8 cellular contexts compared by ENCODE assay signal in the genomic region with DNA sequence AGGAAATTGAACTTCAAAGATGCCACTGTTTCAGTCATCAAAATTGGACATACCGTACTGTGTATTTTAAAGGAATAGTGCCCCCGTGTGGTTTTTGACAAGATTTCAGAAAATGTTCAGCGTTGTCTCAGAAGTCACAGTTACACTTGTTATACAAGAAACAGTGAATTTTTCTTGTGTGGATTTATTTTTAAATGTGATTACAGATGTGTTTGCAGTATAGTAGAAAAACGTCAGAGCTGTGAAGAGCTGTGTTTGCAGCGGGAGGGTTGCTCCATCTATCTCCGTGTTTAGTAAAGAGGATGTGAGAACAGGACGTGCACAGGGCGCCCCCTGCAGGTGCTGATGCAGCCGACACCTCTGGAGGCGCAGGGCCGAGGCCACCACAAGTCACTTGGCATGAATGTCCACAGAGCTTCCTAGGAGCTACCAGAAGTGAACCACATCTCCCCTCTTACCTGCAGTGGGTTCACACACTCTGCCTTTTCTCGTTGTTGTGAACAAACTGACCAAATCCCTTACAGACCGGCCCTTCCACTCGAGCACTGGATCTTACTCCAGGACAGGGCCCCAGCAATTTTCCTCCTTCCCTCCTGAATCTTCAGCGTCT.
DNase-seq lines count a peak whose midpoint lies in the region; ATAC-seq and TF ChIP-seq lines count a peak whose summit lies in the region.

No MANE protein-coding gene starts in this region.

- H3K9ac ChIP-seq in HCT116 (ENCODE audit: low read length), result no peak overlapping the region

- no peaks in the 10 kb centered on the region for H3K9me2 ChIP-seq in HCT116 (ENCODE audit: insufficient read depth)

- CTCF ChIA-PET in HCT116 (lab: Charles Lee), result interaction anchor here (0.6 to 2.1 kb wide), 19 partner anchors 8 to 787 kb away, joined by 3 to 15 read pairs (median 4); no protein-coding TSS in a partner anchor

- peak; percentile 94 for ATAC-seq in HCT116

- peak overlapping the region; percentile 81 for H2AFZ ChIP-seq in HCT116 (ENCODE audit: low read depth, low read length, poor library complexity, severe bottlenecking)

- no peaks in the 10 kb centered on the region for H3K79me2 ChIP-seq in HCT116 (ENCODE audit: insufficient read depth, low read length)

- RAD21 ChIA-PET in HCT116 (lab: Charles Lee; ENCODE audit: low non-redundant PET in 1 of 2, low total read pairs in 2 of 2, uncharacterized antibody in 2 of 2, unreplicated experiment in 2 of 2), result no interaction called here

- H3K4me1 ChIP-seq in HCT116 (ENCODE audit: control insufficient read depth in 1 of 2, insufficient read depth in 2 of 2, low read length in 2 of 2), result peaks cover 6 to 25% of the 10 kb centered on the region in 2 experiments
- H3K4me1 ChIP-seq in SJCRH30, result no peaks in the 10 kb centered on the region
- H3K4me1 ChIP-seq in ovary (ENCODE audit: insufficient read depth), result no peaks in the 10 kb centered on the region
- no peaks in the 10 kb centered on the region for H3K4me1 ChIP-seq in thyroid gland

- no peaks in the 10 kb centered on the region for H3K9me3 ChIP-seq in HCT116 (ENCODE audit: control insufficient read depth in 1 of 2, insufficient read depth in 1 of 2, low read depth in 1 of 2, low read length in 2 of 2)
- H3K9me3 ChIP-seq in MG63, result no peaks in the 10 kb centered on the region
- H3K9me3 ChIP-seq in SJCRH30 (replicated peaks), result no peaks in the 10 kb centered on the region
- H3K9me3 ChIP-seq in ovary, result no peaks in the 10 kb centered on the region
- H3K9me3 ChIP-seq in thyroid gland, result no peaks in the 10 kb centered on the region

- H3K36me3 ChIP-seq in HCT116 (ENCODE audit: control insufficient read depth in 1 of 2, insufficient read depth in 2 of 2, low read length in 2 of 2) (no peaks in the 10 kb centered on the region), MG63 (no peaks in the 10 kb centered on the region), SJCRH30 (no peaks in the 10 kb centered on the region), ovary (no peaks in the 10 kb centered on the region), thyroid gland (no peaks in the 10 kb centered on the region)

- DNase-seq in GM03348 (ENCODE audit: low spot score) (peak; percentile 83), HCT116 (ENCODE audit: low read depth, low spot score) (peak; percentile 65), MG63 (peak; percentile 60), SJCRH30 (peak; percentile 75 to 88), germinal center (ENCODE audit: low spot score) (peak; percentile 56), ovary (peak; percentile 52 to 82 (median 69)), thyroid gland (peak; percentile 75 to 81)
- DNase-seq in activated gamma-delta T cell treated with anti-CD3 and anti-CD28 coated beads, Interleukin-2, amount 50 U/mL, for 16 hours (ENCODE audit: low read depth), result peak; percentile 70

- POLR2A ChIA-PET in HCT116 (lab: Charles Lee), result no interaction called here

- H3K4me3 ChIP-seq in HCT116 (replicated peaks in 1 of 2; ENCODE audit: low read depth in 1 of 2, low read length in 2 of 2), result peak overlapping the region in 1 of 2 experiments; percentile 46; a peak in 2 of 4 replicates
- H3K4me3 ChIP-seq in MG63, result peak overlapping the region; percentile 22
- H3K4me3 ChIP-seq in SJCRH30, result peak overlapping the region; percentile 45
- peak overlapping the region; percentile 25 for H3K4me3 ChIP-seq in ovary
- no peak overlapping the region for H3K4me3 ChIP-seq in thyroid gland (replicated peaks in 1 of 3)

- no peaks in the 10 kb centered on the region for H4K20me1 ChIP-seq in HCT116 (ENCODE audit: insufficient read depth)

- intact Hi-C loops in HCT116 (cut with micrococcal nuclease) (loop anchor here (1.0 to 10.0 kb wide), 2 partner anchors 26 to 251 kb away; no protein-coding TSS in a partner anchor), ovary (cut with DNase I) (no loop called here), thyroid gland (cut with DNase I) (no loop called here)

- 14 to 17% (median 15%) methylated on average over 15 of the region's 15 CpGs for WGBS in ovary, 3 donors
- WGBS in thyroid gland, 2 donors, result 17% methylated on average over 15 of the region's 15 CpGs

- TF ChIP-seq POLR2A in HCT116 (IDR thresholded peaks at IDR 0.05; ENCODE audit: borderline replicate concordance, extremely low read depth, insufficient read depth, insufficient read length) (no peak), ovary (IDR thresholded peaks at IDR 0.05) (no peak), thyroid gland (IDR thresholded peaks at IDR 0.05) (no peak)

- TF ChIP-seq RAD21 in HCT116 (IDR thresholded peaks at IDR 0.05; ENCODE audit: low read depth), result peak; percentile 81

- H3K27ac ChIP-seq in HCT116 (ENCODE audit: low read depth, low read length), result no peak overlapping the region
- H3K27ac ChIP-seq in SJCRH30, result no peak overlapping the region
- no peak overlapping the region for H3K27ac ChIP-seq in ovary
- no peak overlapping the region for H3K27ac ChIP-seq in thyroid gland

- BruUV-seq in HCT116 (replicated peaks; lab: Mats Ljungman, UMichigan), result no TSS peak

- peak overlapping the region; percentile 76 for H3K4me2 ChIP-seq in HCT116 (ENCODE audit: low read length)

- TF ChIP-seq EP300 in ovary (IDR thresholded peaks at IDR 0.05), result no peak

- TF ChIP-seq CTCF in HCT116 (IDR thresholded peaks at IDR 0.05 in 2 of 3, conservative IDR thresholded peaks at IDR 0.05 in 1 of 3; ENCODE audit: borderline replicate concordance in 1 of 3, insufficient read depth in 1 of 3, low read depth in 2 of 3, low read length in 2 of 3) (peak; percentile 97 to 99 (median 99)), ovary (IDR thresholded peaks at IDR 0.05) (peak in 2 of 3 donors; percentile 60 to 65), thyroid gland (IDR thresholded peaks at IDR 0.05) (peak; percentile 62 to 92 (median 80))

- H3K27me3 ChIP-seq in HCT116 (ENCODE audit: insufficient read depth, low read length) (no peaks in the 10 kb centered on the region), MG63 (peaks cover 7% of the 10 kb centered on the region; the same call in 1 of the 2 replicates), SJCRH30 (no peaks in the 10 kb centered on the region), ovary (no peaks in the 10 kb centered on the region), thyroid gland (no peaks in the 10 kb centered on the region)

TF ChIP-seq in HCT116, 20 proteins besides CTCF, POLR2A, EP300 and RAD21:
- peak; percentile 22; the same call in 1 of the 2 replicates for TF ChIP-seq CBX3 (IDR thresholded peaks at IDR 0.05; ENCODE audit: low read depth)
- TF ChIP-seq, protein P1, sequence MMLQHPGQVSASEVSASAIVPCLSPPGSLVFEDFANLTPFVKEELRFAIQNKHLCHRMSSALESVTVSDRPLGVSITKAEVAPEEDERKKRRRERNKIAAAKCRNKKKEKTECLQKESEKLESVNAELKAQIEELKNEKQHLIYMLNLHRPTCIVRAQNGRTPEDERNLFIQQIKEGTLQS (IDR thresholded peaks at IDR 0.05), result no peak

Comparison
In these comparisons a context has a peak if more than half of its experiments do, and no peak if none do; other contexts are left out.
1. H3K4me3 ChIP-seq: peak in MG63 (single experiment), SJCRH30 (single experiment) and ovary (single experiment); none in thyroid gland (0 of 3).
2. Peak in every context shown above with its lines, with median percentiles within 50 percentile points of each other: DNase-seq and CTCF ChIP-seq.